Comparison of ENCODE assay signal across 1 cellular context in the genomic region with DNA sequence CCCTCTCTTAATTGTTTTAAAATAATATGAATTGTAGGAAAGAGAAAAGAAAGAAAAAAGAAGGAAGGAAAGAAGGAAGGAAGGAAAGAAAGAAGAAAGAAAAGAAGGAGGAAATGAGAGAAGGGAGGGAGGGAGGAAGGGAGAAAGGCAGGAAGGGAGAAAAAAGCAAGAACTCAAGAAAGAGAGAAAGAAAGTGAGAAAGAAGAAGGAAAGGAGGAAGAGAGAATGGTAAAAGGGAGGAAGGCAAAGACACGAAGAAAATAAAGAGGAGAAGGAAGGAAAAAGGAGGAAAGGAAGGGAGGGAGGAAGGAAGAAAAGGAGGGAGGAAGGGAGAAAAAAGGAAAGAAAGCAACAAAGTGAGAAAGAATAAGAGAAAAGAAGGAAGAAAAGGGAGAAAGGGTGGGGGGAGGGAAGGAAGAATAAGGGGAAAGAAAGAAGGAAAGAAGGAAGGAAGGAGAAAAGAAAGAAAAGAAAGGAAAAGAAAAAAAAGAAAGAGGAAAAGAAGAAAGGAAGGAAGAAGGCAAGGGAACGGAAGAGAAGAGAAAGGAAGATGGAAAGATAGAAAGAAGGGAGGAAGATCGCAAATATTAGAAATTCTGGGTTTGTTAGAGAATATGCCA.
TF ChIP-seq lines count a peak whose summit lies in the region.
"Not testable (repeated sequence)": the region's sequence is repeated elsewhere in the genome, so short reads cannot be mapped to it uniquely, and the experiment has no call there.

No MANE protein-coding gene starts in this region.

TF ChIP-seq in HepG2, 621 proteins besides CTCF, POLR2A, EP300 and RAD21 (continued from another document):
- TF ChIP-seq, protein P1, sequence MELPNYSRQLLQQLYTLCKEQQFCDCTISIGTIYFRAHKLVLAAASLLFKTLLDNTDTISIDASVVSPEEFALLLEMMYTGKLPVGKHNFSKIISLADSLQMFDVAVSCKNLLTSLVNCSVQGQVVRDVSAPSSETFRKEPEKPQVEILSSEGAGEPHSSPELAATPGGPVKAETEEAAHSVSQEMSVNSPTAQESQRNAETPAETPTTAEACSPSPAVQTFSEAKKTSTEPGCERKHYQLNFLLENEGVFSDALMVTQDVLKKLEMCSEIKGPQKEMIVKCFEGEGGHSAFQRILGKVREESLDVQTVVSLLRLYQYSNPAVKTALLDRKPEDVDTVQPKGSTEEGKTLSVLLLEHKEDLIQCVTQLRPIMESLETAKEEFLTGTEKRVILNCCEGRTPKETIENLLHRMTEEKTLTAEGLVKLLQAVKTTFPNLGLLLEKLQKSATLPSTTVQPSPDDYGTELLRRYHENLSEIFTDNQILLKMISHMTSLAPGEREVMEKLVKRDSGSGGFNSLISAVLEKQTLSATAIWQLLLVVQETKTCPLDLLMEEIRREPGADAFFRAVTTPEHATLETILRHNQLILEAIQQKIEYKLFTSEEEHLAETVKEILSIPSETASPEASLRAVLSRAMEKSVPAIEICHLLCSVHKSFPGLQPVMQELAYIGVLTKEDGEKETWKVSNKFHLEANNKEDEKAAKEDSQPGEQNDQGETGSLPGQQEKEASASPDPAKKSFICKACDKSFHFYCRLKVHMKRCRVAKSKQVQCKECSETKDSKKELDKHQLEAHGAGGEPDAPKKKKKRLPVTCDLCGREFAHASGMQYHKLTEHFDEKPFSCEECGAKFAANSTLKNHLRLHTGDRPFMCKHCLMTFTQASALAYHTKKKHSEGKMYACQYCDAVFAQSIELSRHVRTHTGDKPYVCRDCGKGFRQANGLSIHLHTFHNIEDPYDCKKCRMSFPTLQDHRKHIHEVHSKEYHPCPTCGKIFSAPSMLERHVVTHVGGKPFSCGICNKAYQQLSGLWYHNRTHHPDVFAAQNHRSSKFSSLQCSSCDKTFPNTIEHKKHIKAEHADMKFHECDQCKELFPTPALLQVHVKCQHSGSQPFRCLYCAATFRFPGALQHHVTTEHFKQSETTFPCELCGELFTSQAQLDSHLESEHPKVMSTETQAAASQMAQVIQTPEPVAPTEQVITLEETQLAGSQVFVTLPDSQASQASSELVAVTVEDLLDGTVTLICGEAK (IDR thresholded peaks at IDR 0.05): peak; percentile 18; the same call in 1 of the 2 replicates
- TF ChIP-seq, protein P1 (CRISPR knock-in tag; IDR thresholded peaks at IDR 0.05): not testable (repeated sequence)
- 0 out of 2 replicates have a peak, but pooled peaks have one; percentile 26 for TF ChIP-seq ARNT (IDR thresholded peaks at IDR 0.05)
- peak; percentile 96 for TF ChIP-seq PLRG1 (conservative IDR thresholded peaks at IDR 0.05)
- peak; percentile 23 for TF ChIP-seq ZNF282 (IDR thresholded peaks at IDR 0.05; ENCODE audit: partially characterized antibody)
- 0 out of 2 replicates have a peak, but pooled peaks have one; percentile 68 for TF ChIP-seq NBN (conservative IDR thresholded peaks at IDR 0.05)
